ENCODE assay signal across 7 cellular contexts in genomic region chr12:122080149-122081107, GRCh38. TPM values are rescaled to one million over a fixed set of nuclear protein-coding genes. Genes with fewer than 3 reads are reported as not detected.
DNase-seq lines count a peak whose midpoint lies in the region; ATAC-seq and TF ChIP-seq lines count a peak whose summit lies in the region.

No MANE protein-coding gene starts in this region.

- no peaks in the 10 kb centered on the region for H3K9me3 ChIP-seq in Loucy (ENCODE audit: insufficient read depth, low read depth, low read length)
- H3K9me3 ChIP-seq in neural progenitor cell (ENCODE audit: low read depth): no peaks in the 10 kb centered on the region

- H2AFZ ChIP-seq in Loucy (ENCODE audit: low read length): no peak overlapping the region
- H2AFZ ChIP-seq in neural progenitor cell (replicated peaks): no peak overlapping the region

- CTCF ChIA-PET in activated CD4-positive, alpha-beta memory T cell treated with anti-CD3 and anti-CD28 coated beads, Interleukin-2, amount 10 ng/mL, durations not matched to agents 7 days and 5 days (lab: Charles Lee): interaction anchor here (0.5 to 3.3 kb wide), 13 partner anchors 10 to 286 kb away, joined by 3 to 19 read pairs (median 3); partner anchors contain the start of genes CFAP251 and PSMD9

- no peaks in the 10 kb centered on the region for H3K9me2 ChIP-seq in Loucy (replicated peaks; ENCODE audit: low read depth, low read length)

- H4K20me1 ChIP-seq in Loucy (ENCODE audit: insufficient read depth, low read length, poor library complexity, severe bottlenecking): peaks cover 37% of the 10 kb centered on the region
- H4K20me1 ChIP-seq in neural progenitor cell (ENCODE audit: low read depth): peaks cover 27% of the 10 kb centered on the region

- H3K27me3 ChIP-seq in Loucy (ENCODE audit: insufficient read depth, low read length, poor library complexity, severe bottlenecking): no peaks in the 10 kb centered on the region
- H3K27me3 ChIP-seq in neural progenitor cell: peaks cover 81% of the 10 kb centered on the region

- no peaks in the 10 kb centered on the region for H3K9me3 Mint-ChIP-seq in activated CD4-positive, alpha-beta memory T cell treated with anti-CD3 and anti-CD28 coated beads, Interleukin-2, amount 10 ng/mL, durations not matched to agents 7 days and 5 days
- no peaks in the 10 kb centered on the region for H3K9me3 Mint-ChIP-seq in neural progenitor cell

- H3K27ac Mint-ChIP-seq in activated CD4-positive, alpha-beta memory T cell treated with anti-CD3 and anti-CD28 coated beads, Interleukin-2, amount 10 ng/mL, durations not matched to agents 7 days and 5 days: peak overlapping the region; percentile 84
- H3K27ac Mint-ChIP-seq in neural progenitor cell: no peak overlapping the region

- POLR2A ChIA-PET in activated CD4-positive, alpha-beta memory T cell treated with anti-CD3 and anti-CD28 coated beads, Interleukin-2, amount 10 ng/mL, durations not matched to agents 7 days and 5 days (lab: Charles Lee): interaction anchor here (0.8 to 2.9 kb wide), 10 partner anchors 8 to 288 kb away, joined by 3 to 10 read pairs (median 4); no protein-coding TSS in a partner anchor

- TF ChIP-seq CTCF in Loucy (conservative IDR thresholded peaks at IDR 0.05; ENCODE audit: low read length) (no peak), neural progenitor cell (IDR thresholded peaks at IDR 0.05) (no peak)

- no peak overlapping the region for H3K27ac ChIP-seq in neural progenitor cell

- no peak for ATAC-seq in GM19035 (IDR thresholded peaks at IDR 0.05; ENCODE audit: unreplicated experiment)

- H3K4me1 ChIP-seq in Loucy (ENCODE audit: insufficient read depth, low read length, poor library complexity, severe bottlenecking) (peaks cover 44% of the 10 kb centered on the region), neural progenitor cell (peaks cover 19% of the 10 kb centered on the region)

- H3K4me1 Mint-ChIP-seq in activated CD4-positive, alpha-beta memory T cell treated with anti-CD3 and anti-CD28 coated beads, Interleukin-2, amount 10 ng/mL, durations not matched to agents 7 days and 5 days: peaks cover 56% of the 10 kb centered on the region
- peaks cover 31% of the 10 kb centered on the region for H3K4me1 Mint-ChIP-seq in neural progenitor cell

- peak overlapping the region; percentile 95 for H3K4me2 ChIP-seq in Loucy (ENCODE audit: low read depth, low read length, poor library complexity, severe bottlenecking)
- peak overlapping the region; percentile 96 for H3K4me2 ChIP-seq in neural progenitor cell

- H3K4me3 ChIP-seq in Loucy (ENCODE audit: low read length, poor library complexity, severe bottlenecking) (peak overlapping the region; percentile 74), neural progenitor cell (peak overlapping the region; percentile 56)

- H3K36me3 ChIP-seq in Loucy (ENCODE audit: insufficient read depth, low read length): 0 out of 2 replicates have a peak, but pooled peaks cover under 1% of the 10 kb centered on the region
- H3K36me3 ChIP-seq in neural progenitor cell: no peaks in the 10 kb centered on the region

- H3K9ac ChIP-seq in Loucy (ENCODE audit: low read depth, low read length, poor library complexity, severe bottlenecking) (peak overlapping the region; percentile 83), neural progenitor cell (no peak overlapping the region)

- H3K79me2 ChIP-seq in Loucy (ENCODE audit: insufficient read depth, low read length): peaks cover 60% of the 10 kb centered on the region
- no peaks in the 10 kb centered on the region for H3K79me2 ChIP-seq in neural progenitor cell (ENCODE audit: low read depth)

- H3F3A ChIP-seq in Loucy (ENCODE audit: low read depth) (peaks cover 4% of the 10 kb centered on the region; the same call in 1 of the 2 replicates), neural progenitor cell (ENCODE audit: low read depth) (peaks cover 6% of the 10 kb centered on the region)

- H3K27me3 Mint-ChIP-seq in activated CD4-positive, alpha-beta memory T cell treated with anti-CD3 and anti-CD28 coated beads, Interleukin-2, amount 10 ng/mL, durations not matched to agents 7 days and 5 days: no peaks in the 10 kb centered on the region
- peaks cover 6% of the 10 kb centered on the region for H3K27me3 Mint-ChIP-seq in neural progenitor cell (ENCODE audit: insufficient read depth, low read depth)

- DNase-seq in EL (peak; percentile 89), fibroblast of the conjunctiva (ENCODE audit: low read depth) (peak; percentile 87), neural progenitor cell (ENCODE audit: low spot score) (peak; percentile 40), NCI-H524 treated with DMSO at 0.1 percent for 48 hours (lab: John Stamatoyannopoulos, UW) (no peak)
- DNase-seq in activated CD4-positive, alpha-beta memory T cell treated with anti-CD3 and anti-CD28 coated beads, Interleukin-2, amount 10 ng/mL, durations not matched to agents 7 days and 5 days: no peak

- H3K36me3 Mint-ChIP-seq in activated CD4-positive, alpha-beta memory T cell treated with anti-CD3 and anti-CD28 coated beads, Interleukin-2, amount 10 ng/mL, durations not matched to agents 7 days and 5 days (ENCODE audit: low read depth): peaks cover 28% of the 10 kb centered on the region
- peaks cover 17% of the 10 kb centered on the region for H3K36me3 Mint-ChIP-seq in neural progenitor cell

- H3K4me3 Mint-ChIP-seq in activated CD4-positive, alpha-beta memory T cell treated with anti-CD3 and anti-CD28 coated beads, Interleukin-2, amount 10 ng/mL, durations not matched to agents 7 days and 5 days: peak overlapping the region; percentile 91
- H3K4me3 Mint-ChIP-seq in neural progenitor cell: peak overlapping the region; percentile 93

RNA-seq across cellular contexts. Expression of gene MLXIP, which starts 1.9 kb away (rescaled TPM):
- 10 to 100 TPM; 26.0 to 29.6 TPM for total RNA-seq in activated CD4-positive, alpha-beta memory T cell treated with anti-CD3 and anti-CD28 coated beads, Interleukin-2, amount 10 ng/mL, durations not matched to agents 7 days and 5 days
- 1.9 and 4.3 TPM in 2 replicates for total RNA-seq in neural progenitor cell (ENCODE audit: low replicate concordance)

RNA-seq across cellular contexts. Expression of gene BCL7A, which starts 58.7 kb away (rescaled TPM):
- 1 to 10 TPM; 3.7 to 4.2 TPM for total RNA-seq in activated CD4-positive, alpha-beta memory T cell treated with anti-CD3 and anti-CD28 coated beads, Interleukin-2, amount 10 ng/mL, durations not matched to agents 7 days and 5 days
- 22.1 and 41.3 TPM in 2 replicates for total RNA-seq in neural progenitor cell (ENCODE audit: low replicate concordance)

Comparison
In these comparisons a context has a peak if more than half of its experiments do, and no peak if none do; other contexts are left out.
1. DNase-seq: peak in EL (single experiment), fibroblast of the conjunctiva (single experiment) and neural progenitor cell (single experiment); none in activated CD4-positive, alpha-beta memory T cell treated with anti-CD3 and anti-CD28 coated beads, Interleukin-2, amount 10 ng/mL, durations not matched to agents 7 days and 5 days (single experiment) and NCI-H524 treated with DMSO at 0.1 percent for 48 hours (single experiment).